20 cellular contexts compared by ENCODE assay signal in genomic region chr2:19178175-19178574, GRCh38.
DNase-seq lines count a peak whose midpoint lies in the region; ATAC-seq and TF ChIP-seq lines count a peak whose summit lies in the region.
"Had no signal": no experiment of that assay in that cellular context is flagged by ENCODE, and none has a peak within 500 bp of the region (broad histone marks: within the 10 kb centered on the region; RNA-seq: fewer than 3 reads in every experiment).

No MANE protein-coding gene starts in this region.

- H3K4me3 ChIP-seq in GM23248 (no peak overlapping the region), SK-N-SH (ENCODE audit: low read depth in 2 of 2, low read length in 1 of 2) (no peak overlapping the region), epithelial cell of esophagus (ENCODE audit: low read length) (no peak overlapping the region)
- H3K4me3 ChIP-seq: esophagus squamous epithelium, suprapubic skin, vagina had no signal

- H3K9me2 ChIP-seq in GM23248 (ENCODE audit: insufficient read depth) (no peaks in the 10 kb centered on the region), SK-N-SH (no peaks in the 10 kb centered on the region)

- TF ChIP-seq CTCF in SK-N-SH (IDR thresholded peaks at IDR 0.05) (no peak), epithelial cell of esophagus (IDR thresholded peaks at IDR 0.05; ENCODE audit: insufficient read depth, low read depth, low read length, missing control alignments) (no peak)

- no peak overlapping the region for H3K4me2 ChIP-seq in GM23248 (ENCODE audit: unreplicated experiment)
- no peak overlapping the region for H3K4me2 ChIP-seq in SK-N-SH

- no peaks in the 10 kb centered on the region for H3K36me3 ChIP-seq in GM23248 (ENCODE audit: low read depth)
- H3K36me3 ChIP-seq in SK-N-SH (replicated peaks in 1 of 2; ENCODE audit: control insufficient read depth in 1 of 2, insufficient read depth in 2 of 2, low read length in 1 of 2): no peaks in the 10 kb centered on the region
- H3K36me3 ChIP-seq: esophagus squamous epithelium, suprapubic skin, vagina had no signal

- H3K79me2 ChIP-seq in GM23248 (ENCODE audit: insufficient read depth): no peaks in the 10 kb centered on the region
- no peaks in the 10 kb centered on the region for H3K79me2 ChIP-seq in SK-N-SH (ENCODE audit: insufficient read depth)

- WGBS in GM23248 (ENCODE audit: low coverage in 1 of 2, low lambda C conversion rate in 2 of 2, missing lambda C conversion rate in 2 of 2), 2 experiments: 80 to 84% methylated on average over 2 of the region's 2 CpGs
- WGBS in SK-N-SH (ENCODE audit: low lambda C conversion rate): 69% methylated on average over 2 of the region's 2 CpGs

- H3K4me1 ChIP-seq in GM23248 (ENCODE audit: insufficient read depth): peaks cover 18% of the 10 kb centered on the region
- H3K4me1 ChIP-seq in SK-N-SH (ENCODE audit: control insufficient read depth in 1 of 2, insufficient read depth in 2 of 2, low read depth in 1 of 2, low read length in 1 of 2): peaks cover 3 to 8% of the 10 kb centered on the region in 2 experiments; a peak in 2 of 4 replicates
- H3K4me1 ChIP-seq: esophagus squamous epithelium, suprapubic skin, vagina had no signal

- in situ Hi-C loops in GM23248 (cut with MboI): no loop called here

- peak; percentile 19 for DNase-seq in GM23248
- DNase-seq in SK-N-SH: no peak
- DNase-seq in epithelial cell of esophagus (ENCODE audit: low read depth): peak; percentile 61
- DNase-seq in islet precursor cell: peak; percentile 65
- DNase-seq in HT-29 (ENCODE audit: low spot score): no peak
- DNase-seq in AG08395 (ENCODE audit: low spot score): no peak
- no peak for DNase-seq in ecto neural progenitor cell (ENCODE audit: low spot score)
- DNase-seq: activated CD8-positive, alpha-beta memory T cell treated with anti-CD3 and anti-CD28 coated beads for 24 hours; activated naive CD4-positive, alpha-beta T cell treated with anti-CD3 and anti-CD28 coated beads, Interleukin-2, amount 10 ng/mL, durations not matched to agents 7 days and 5 days; activated T-cell treated with anti-CD3 and anti-CD28 coated beads, Interleukin-2, amount 50 U/mL, for 72 hours; anterior cingulate cortex; esophagus squamous epithelium; glutamatergic neuron; NCI-H1694; NCI-H774; T-cell had no signal

- H3F3A ChIP-seq in GM23248 (ENCODE audit: insufficient read depth) (0 out of 2 replicates have a peak, but pooled peaks cover 16% of the 10 kb centered on the region), SK-N-SH (replicated peaks; ENCODE audit: insufficient read depth) (no peaks in the 10 kb centered on the region)

- H3K9me3 ChIP-seq in GM23248 (ENCODE audit: low read depth) (no peaks in the 10 kb centered on the region), SK-N-SH (no peaks in the 10 kb centered on the region)
- H3K9me3 ChIP-seq: esophagus squamous epithelium, suprapubic skin, vagina had no signal

- H2AFZ ChIP-seq in GM23248 (no peak overlapping the region), SK-N-SH (ENCODE audit: low read depth) (no peak overlapping the region)

- TF ChIP-seq RAD21 in SK-N-SH (IDR thresholded peaks at IDR 0.05; ENCODE audit: low read length): no peak

- no peak for TF ChIP-seq EP300 in SK-N-SH (IDR thresholded peaks at IDR 0.05; ENCODE audit: borderline replicate concordance in 1 of 2, low read depth in 1 of 2, low read length in 1 of 2)

- POLR2A ChIA-PET in SK-N-SH (lab: Yijun Ruan, JAX): no interaction called here

- CTCF ChIA-PET in SK-N-SH (lab: Yijun Ruan, JAX): no interaction called here

- H3K9ac ChIP-seq in GM23248 (no peak overlapping the region), SK-N-SH (no peak overlapping the region)

- H3K27ac ChIP-seq in GM23248 (no peak overlapping the region), SK-N-SH (ENCODE audit: low read depth in 2 of 2, low read length in 1 of 2) (no peak overlapping the region)
- H3K27ac ChIP-seq: C4-2B, esophagus squamous epithelium, suprapubic skin, vagina had no signal

- no peaks in the 10 kb centered on the region for H4K20me1 ChIP-seq in GM23248 (ENCODE audit: insufficient read depth)
- H4K20me1 ChIP-seq in SK-N-SH (ENCODE audit: insufficient read depth): no peaks in the 10 kb centered on the region

- H3K27me3 ChIP-seq in GM23248 (replicated peaks; ENCODE audit: insufficient read depth) (no peaks in the 10 kb centered on the region), SK-N-SH (ENCODE audit: insufficient read depth) (no peaks in the 10 kb centered on the region)
- H3K27me3 ChIP-seq: esophagus squamous epithelium, suprapubic skin, vagina had no signal

- ATAC-seq in HG02884 (IDR thresholded peaks at IDR 0.05; ENCODE audit: unreplicated experiment): no peak
- ATAC-seq: activated T-cell treated with anti-CD3 and anti-CD28 coated beads, Interleukin-2, amount 50 U/mL, for 72 hours; T-cell had no signal

TF ChIP-seq in SK-N-SH, 30 proteins besides CTCF, POLR2A, EP300 and RAD21:
- TF ChIP-seq NFIC (IDR thresholded peaks at IDR 0.05; ENCODE audit: borderline replicate concordance): 0 out of 2 replicates have a peak, but pooled peaks have one; percentile 18
- no peak for TF ChIP-seq SIN3A (IDR thresholded peaks at IDR 0.05; ENCODE audit: borderline replicate concordance, low read depth, low read length)
- 0 out of 2 replicates have a peak, but pooled peaks have one; percentile 12 for TF ChIP-seq GATA2 (CRISPR knock-in tag; IDR thresholded peaks at IDR 0.05)

Comparison
In these comparisons a context has a peak if more than half of its experiments do, and no peak if none do; other contexts are left out.
1. DNase-seq: peak in GM23248 (single experiment), epithelial cell of esophagus (single experiment) and islet precursor cell (single experiment); none in SK-N-SH (single experiment), HT-29 (single experiment), AG08395 (single experiment) and ecto neural progenitor cell (single experiment).